In the genomic region with DNA sequence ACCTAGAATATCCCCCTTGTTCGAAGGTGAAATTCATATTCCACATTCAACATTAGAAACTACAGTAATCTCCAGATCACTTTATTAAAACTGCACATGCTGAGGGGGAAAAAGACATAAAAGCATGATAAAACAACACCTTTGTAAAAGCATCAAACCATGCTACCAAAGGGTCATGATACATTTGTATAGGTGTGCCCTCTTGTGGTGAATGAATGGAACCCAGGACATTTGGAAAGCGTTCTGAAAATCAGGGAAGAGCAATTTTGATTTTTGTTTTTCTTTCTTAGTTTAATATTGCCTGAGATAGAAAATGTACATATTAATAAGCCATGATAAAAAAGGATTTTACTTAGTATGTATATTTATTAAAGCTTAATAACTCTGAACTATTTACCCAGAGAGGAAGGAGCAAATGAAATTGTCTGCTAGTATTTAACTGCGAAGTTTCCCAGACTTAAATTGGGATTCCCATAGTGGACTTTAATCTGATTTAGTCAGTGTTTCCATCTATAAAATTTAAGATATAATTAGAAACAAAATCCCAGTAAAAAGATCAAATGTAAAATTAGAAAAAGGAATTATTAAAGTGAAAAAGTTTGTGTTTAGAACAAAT, we compare ENCODE assay signal across 8 cellular contexts.
A peak's percentile ranks its signal among the peaks of the same experiment; 100 is the strongest.
DNase-seq lines count a peak whose midpoint lies in the region; ATAC-seq, FAIRE-seq and TF ChIP-seq lines count a peak whose summit lies in the region.
"Had no signal": no experiment of that assay in that cellular context is flagged by ENCODE, and none has a peak within 500 bp of the region (broad histone marks: within the 10 kb centered on the region; RNA-seq: fewer than 3 reads in every experiment).

No MANE protein-coding gene starts in this region.

- peak; percentile 61 for ATAC-seq in GM18511 (IDR thresholded peaks at IDR 0.05; ENCODE audit: unreplicated experiment)
- no peak for ATAC-seq in activated naive CD4-positive, alpha-beta T cell treated with anti-CD3 and anti-CD28 coated beads, Interleukin-2, amount 50 U/mL, for 72 hours

- no peak for FAIRE-seq in urothelium cell line (lab: Jason Lieb, UNC)

- no peaks in the 10 kb centered on the region for H3K9me3 Mint-ChIP-seq in activated naive CD4-positive, alpha-beta T cell treated with anti-CD3 and anti-CD28 coated beads, Interleukin-2, amount 50 U/mL, for 72 hours

- H3K4me1 ChIP-seq in Loucy (ENCODE audit: insufficient read depth, low read length, poor library complexity, severe bottlenecking), result no peaks in the 10 kb centered on the region

- in situ Hi-C loops in SK-MEL-5 (cut with HindIII; ENCODE audit: low pct_unique_long_range_greater_than_20kb, low sequenced_read_pairs), result no loop called here

- H3K27ac Mint-ChIP-seq in activated naive CD4-positive, alpha-beta T cell treated with anti-CD3 and anti-CD28 coated beads, Interleukin-2, amount 50 U/mL, for 72 hours, result no peak overlapping the region
- H3K27ac Mint-ChIP-seq: activated B cell treated with CpG ODN at 0.5 μM for 24 hours had no signal

- no peaks in the 10 kb centered on the region for H3K9me2 ChIP-seq in Loucy (replicated peaks; ENCODE audit: low read depth, low read length)

- no peak overlapping the region for H3K9ac ChIP-seq in Loucy (ENCODE audit: low read depth, low read length, poor library complexity, severe bottlenecking)

- H3K36me3 ChIP-seq in Loucy (ENCODE audit: insufficient read depth, low read length), result no peaks in the 10 kb centered on the region

- no peaks in the 10 kb centered on the region for H3K79me2 ChIP-seq in Loucy (ENCODE audit: insufficient read depth, low read length)

- TF ChIP-seq CTCF in Loucy (conservative IDR thresholded peaks at IDR 0.05; ENCODE audit: low read length) (peak; percentile 75), foreskin fibroblast (IDR thresholded peaks at IDR 0.05; ENCODE audit: low read depth, low read length) (peak; percentile 54)

- no peaks in the 10 kb centered on the region for H3K36me3 Mint-ChIP-seq in activated naive CD4-positive, alpha-beta T cell treated with anti-CD3 and anti-CD28 coated beads, Interleukin-2, amount 50 U/mL, for 72 hours

- H3K27me3 ChIP-seq in Loucy (ENCODE audit: insufficient read depth, low read length, poor library complexity, severe bottlenecking), result no peaks in the 10 kb centered on the region

- no peaks in the 10 kb centered on the region for H3K9me3 ChIP-seq in Loucy (ENCODE audit: insufficient read depth, low read depth, low read length)

- no peak overlapping the region for H3K4me2 ChIP-seq in Loucy (ENCODE audit: low read depth, low read length, poor library complexity, severe bottlenecking)

- DNase-seq in SK-MEL-5 (ENCODE audit: low read depth, low spot score) (peak; percentile 52), foreskin fibroblast (no peak), urothelium cell line (ENCODE audit: low spot score) (peak; percentile 23)
- no peak for DNase-seq in activated CD4-positive, CD25-positive, alpha-beta regulatory T cell treated with anti-CD3 and anti-CD28 coated beads, Interleukin-2, amount 50 U/mL, for 72 hours
- DNase-seq in activated naive CD4-positive, alpha-beta T cell treated with anti-CD3 and anti-CD28 coated beads, Interleukin-2, amount 50 U/mL, for 72 hours (ENCODE audit: low spot score in 2 of 2), result no peak
- DNase-seq: activated B cell treated with CpG ODN at 0.5 μM for 24 hours had no signal

- H3K4me3 ChIP-seq in Loucy (ENCODE audit: low read length, poor library complexity, severe bottlenecking), result no peak overlapping the region
- H3K4me3 ChIP-seq in foreskin fibroblast (ENCODE audit: low read depth in 1 of 2, low read length in 2 of 2), result no peak overlapping the region

- H3F3A ChIP-seq in Loucy (ENCODE audit: low read depth), result no peaks in the 10 kb centered on the region

- no peaks in the 10 kb centered on the region for H4K20me1 ChIP-seq in Loucy (ENCODE audit: insufficient read depth, low read length, poor library complexity, severe bottlenecking)

- no peak overlapping the region for H2AFZ ChIP-seq in Loucy (ENCODE audit: low read length)

Comparison
In these comparisons a context has a peak if more than half of its experiments do, and no peak if none do; other contexts are left out.
1. DNase-seq: peak in SK-MEL-5 (single experiment) and urothelium cell line (single experiment); none in foreskin fibroblast (0 of 2), activated CD4-positive, CD25-positive, alpha-beta regulatory T cell treated with anti-CD3 and anti-CD28 coated beads, Interleukin-2, amount 50 U/mL, for 72 hours (single experiment) and activated naive CD4-positive, alpha-beta T cell treated with anti-CD3 and anti-CD28 coated beads, Interleukin-2, amount 50 U/mL, for 72 hours (0 of 2).